16 cellular contexts compared by ENCODE assay signal in genomic region chr3:129442947-129443346, GRCh38. TPM values are rescaled to one million over a fixed set of nuclear protein-coding genes. Genes with fewer than 3 reads are reported as not detected.
DNase-seq lines count a peak whose midpoint lies in the region; ATAC-seq lines count a peak whose summit lies in the region.
"Had no signal": no experiment of that assay in that cellular context is flagged by ENCODE, and none has a peak within 500 bp of the region (broad histone marks: within the 10 kb centered on the region; RNA-seq: fewer than 3 reads in every experiment).

No MANE protein-coding gene starts in this region.

- DNase-seq in activated T-cell treated with anti-CD3 and anti-CD28 coated beads, Interleukin-2, amount 50 U/mL, for 24 hours: no peak
- no peak for DNase-seq in activated T-cell treated with anti-CD3 and anti-CD28 coated beads, Interleukin-2, amount 50 U/mL, for 1 hour
- DNase-seq in T-cell: no peak
- DNase-seq in memory B cell (ENCODE audit: low spot score in 2 of 2): no peak
- DNase-seq in DMS53 (lab: John Stamatoyannopoulos, UW): no peak
- DNase-seq in islet precursor cell: no peak
- no peak for DNase-seq in germinal center (ENCODE audit: low spot score)
- DNase-seq: aorta, DND-41, HCEC 1CT, NCI-H1105 treated with DMSO at 0.1 percent for 48 hours, NCI-H524, substantia nigra had no signal

- H3K4me1 ChIP-seq in thymus (ENCODE audit: control insufficient read depth, insufficient read depth, low read length): peaks cover 11% of the 10 kb centered on the region

- no peak overlapping the region for H3K4me3 Mint-ChIP-seq in activated T-cell treated with anti-CD3 and anti-CD28 coated beads, Interleukin-2, amount 50 U/mL, for 24 hours
- H3K4me3 Mint-ChIP-seq in T-cell (no peak overlapping the region), memory B cell (no peak overlapping the region)

- ATAC-seq in T-cell (replicated peaks in 1 of 4) (no peak), memory B cell (ENCODE audit: low read depth) (no peak)

- H3K27me3 Mint-ChIP-seq in activated T-cell treated with anti-CD3 and anti-CD28 coated beads, Interleukin-2, amount 50 U/mL, for 24 hours: no peaks in the 10 kb centered on the region
- no peaks in the 10 kb centered on the region for H3K27me3 Mint-ChIP-seq in T-cell
- no peaks in the 10 kb centered on the region for H3K27me3 Mint-ChIP-seq in memory B cell

- no peaks in the 10 kb centered on the region for H3K9me3 Mint-ChIP-seq in activated T-cell treated with anti-CD3 and anti-CD28 coated beads, Interleukin-2, amount 50 U/mL, for 24 hours
- H3K9me3 Mint-ChIP-seq in T-cell (no peaks in the 10 kb centered on the region), memory B cell (no peaks in the 10 kb centered on the region)

- peak overlapping the region; percentile 31 for H3K27ac Mint-ChIP-seq in activated T-cell treated with anti-CD3 and anti-CD28 coated beads, Interleukin-2, amount 50 U/mL, for 24 hours
- peak overlapping the region; percentile 94 to 96 for H3K27ac Mint-ChIP-seq in T-cell
- peak overlapping the region; percentile 33 for H3K27ac Mint-ChIP-seq in memory B cell

- CTCF ChIA-PET in T-cell (lab: Charles Lee): no interaction called here

- peaks cover 40% of the 10 kb centered on the region for H3K4me1 Mint-ChIP-seq in activated T-cell treated with anti-CD3 and anti-CD28 coated beads, Interleukin-2, amount 50 U/mL, for 24 hours (ENCODE audit: low read depth)
- H3K4me1 Mint-ChIP-seq in T-cell: peaks cover 44 to 56% (median 48%) of the 10 kb centered on the region in 3 donors
- H3K4me1 Mint-ChIP-seq in memory B cell: peaks cover 17% of the 10 kb centered on the region

- peak overlapping the region; percentile 31 for H3K27ac ChIP-seq in thymus (ENCODE audit: low read depth)

- POLR2A ChIA-PET in T-cell (lab: Charles Lee): interaction anchor here in 1 of 2 donors (0.6 kb wide), 1 partner anchor 162 kb away, joined by 7 read pairs; no protein-coding TSS in a partner anchor

- H3K36me3 Mint-ChIP-seq in activated T-cell treated with anti-CD3 and anti-CD28 coated beads, Interleukin-2, amount 50 U/mL, for 24 hours (ENCODE audit: low read depth): peaks cover 17% of the 10 kb centered on the region
- peaks cover 1% of the 10 kb centered on the region for H3K36me3 Mint-ChIP-seq in T-cell
- peaks cover 5% of the 10 kb centered on the region for H3K36me3 Mint-ChIP-seq in memory B cell

- H3K36me3 ChIP-seq in thymus (ENCODE audit: control insufficient read depth, insufficient read depth): no peaks in the 10 kb centered on the region

- no peaks in the 10 kb centered on the region for H3K9me3 ChIP-seq in thymus (ENCODE audit: control insufficient read depth)

- H3K4me3 ChIP-seq in thymus (ENCODE audit: low read length): no peak overlapping the region
- H3K4me3 ChIP-seq: hepatocyte, lung had no signal

- no peaks in the 10 kb centered on the region for H3K27me3 ChIP-seq in thymus (ENCODE audit: control insufficient read depth, insufficient read depth)
- H3K27me3 ChIP-seq: hepatocyte had no signal

RNA-seq across cellular contexts. Expression of gene IFT122, which starts 2.9 kb away (rescaled TPM):
- 10 to 100 TPM; 15.0 to 23.9 (median 18.1) TPM for total RNA-seq in T-cell
- 10.0 TPM for polyA plus RNA-seq in thymus

RNA-seq across cellular contexts. Expression of gene MBD4, which starts 3.2 kb away (rescaled TPM):
- total RNA-seq in T-cell: 10 to 100 TPM; 43.1 to 59.4 (median 45.2) TPM
- polyA plus RNA-seq in thymus: 28.8 TPM

RNA-seq across cellular contexts. Expression of gene EFCAB12, which starts 14.5 kb away (rescaled TPM):
- 1 to 10 TPM; 1.2 to 2.7 (median 2.2) TPM for total RNA-seq in T-cell
- polyA plus RNA-seq in thymus: 0.37 TPM

Comparison
In these comparisons a context has a peak if more than half of its experiments do, and no peak if none do; other contexts are left out.
1. H3K27ac Mint-ChIP-seq: peak in every context shown above with its lines; median percentile 95 in T-cell; 33 in memory B cell; 31 in activated T-cell treated with anti-CD3 and anti-CD28 coated beads, Interleukin-2, amount 50 U/mL, for 24 hours.